Comparison of ENCODE assay signal across 1 cellular context in genomic region chr2:26243643-26244478, GRCh38.
TF ChIP-seq lines count a peak whose summit lies in the region.

No MANE protein-coding gene starts in this region.

TF ChIP-seq in K562, 482 proteins besides CTCF, POLR2A, EP300 and RAD21 (continued from another document):
- TF ChIP-seq MNT (conservative IDR thresholded peaks at IDR 0.05) (no peak), KLF13 (tag; IDR thresholded peaks at IDR 0.05; ENCODE audit: borderline replicate concordance, low read depth) (no peak), KAT7 (CRISPR knock-in tag; IDR thresholded peaks at IDR 0.05; ENCODE audit: borderline replicate concordance) (no peak; the same call in 1 of the 2 replicates), ZNF717 (CRISPR knock-in tag; IDR thresholded peaks at IDR 0.05) (no peak), PHF8 (IDR thresholded peaks at IDR 0.05; ENCODE audit: borderline replicate concordance, low read length) (no peak), BCOR (IDR thresholded peaks at IDR 0.05) (no peak), BRCA1 (IDR thresholded peaks at IDR 0.05) (no peak), BRCA1 (CRISPR knock-in tag; IDR thresholded peaks at IDR 0.05) (no peak), SREBF2 (CRISPR knock-in tag; IDR thresholded peaks at IDR 0.05) (no peak), MLLT1 (IDR thresholded peaks at IDR 0.05) (0 out of 4 replicates have a peak, but pooled peaks of 1 of the 2 experiments have one; percentile 5), NEUROD1 (IDR thresholded peaks at IDR 0.05; ENCODE audit: borderline replicate concordance, low read depth, low read length, partially characterized antibody) (no peak), ZC3H4 (CRISPR knock-in tag; IDR thresholded peaks at IDR 0.05; ENCODE audit: borderline replicate concordance) (no peak), ZNF695 (CRISPR knock-in tag; IDR thresholded peaks at IDR 0.05) (no peak), NFXL1 (CRISPR knock-in tag; IDR thresholded peaks at IDR 0.05) (no peak), ZNF224 (CRISPR knock-in tag; IDR thresholded peaks at IDR 0.05) (no peak), NR1H2 (CRISPR knock-in tag; IDR thresholded peaks at IDR 0.05) (no peak), BMI1 (IDR thresholded peaks at IDR 0.05; ENCODE audit: low read length) (no peak), SFPQ (IDR thresholded peaks at IDR 0.05; ENCODE audit: low read depth, low read length) (no peak), POLR2AphosphoS5 (IDR thresholded peaks at IDR 0.05; ENCODE audit: control insufficient read depth, insufficient read depth, low read depth, low read length) (peak; percentile 13; the same call in 1 of the 2 replicates), MAX (CRISPR knock-in tag; IDR thresholded peaks at IDR 0.05) (peak; percentile 60; the same call in 1 of the 2 replicates), HMGN3 (IDR thresholded peaks at IDR 0.05; ENCODE audit: borderline replicate concordance, extremely low read depth, insufficient read length, low read depth, low read length) (no peak), ZSCAN32 (CRISPR knock-in tag; IDR thresholded peaks at IDR 0.05) (no peak)
- TF ChIP-seq, protein P1, sequence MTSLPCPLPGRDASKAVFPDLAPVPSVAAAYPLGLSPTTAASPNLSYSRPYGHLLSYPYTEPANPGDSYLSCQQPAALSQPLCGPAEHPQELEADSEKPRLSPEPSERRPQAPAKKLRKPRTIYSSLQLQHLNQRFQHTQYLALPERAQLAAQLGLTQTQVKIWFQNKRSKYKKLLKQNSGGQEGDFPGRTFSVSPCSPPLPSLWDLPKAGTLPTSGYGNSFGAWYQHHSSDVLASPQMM (CRISPR knock-in tag; IDR thresholded peaks at IDR 0.05) = no peak
- TF ChIP-seq, protein P2, sequence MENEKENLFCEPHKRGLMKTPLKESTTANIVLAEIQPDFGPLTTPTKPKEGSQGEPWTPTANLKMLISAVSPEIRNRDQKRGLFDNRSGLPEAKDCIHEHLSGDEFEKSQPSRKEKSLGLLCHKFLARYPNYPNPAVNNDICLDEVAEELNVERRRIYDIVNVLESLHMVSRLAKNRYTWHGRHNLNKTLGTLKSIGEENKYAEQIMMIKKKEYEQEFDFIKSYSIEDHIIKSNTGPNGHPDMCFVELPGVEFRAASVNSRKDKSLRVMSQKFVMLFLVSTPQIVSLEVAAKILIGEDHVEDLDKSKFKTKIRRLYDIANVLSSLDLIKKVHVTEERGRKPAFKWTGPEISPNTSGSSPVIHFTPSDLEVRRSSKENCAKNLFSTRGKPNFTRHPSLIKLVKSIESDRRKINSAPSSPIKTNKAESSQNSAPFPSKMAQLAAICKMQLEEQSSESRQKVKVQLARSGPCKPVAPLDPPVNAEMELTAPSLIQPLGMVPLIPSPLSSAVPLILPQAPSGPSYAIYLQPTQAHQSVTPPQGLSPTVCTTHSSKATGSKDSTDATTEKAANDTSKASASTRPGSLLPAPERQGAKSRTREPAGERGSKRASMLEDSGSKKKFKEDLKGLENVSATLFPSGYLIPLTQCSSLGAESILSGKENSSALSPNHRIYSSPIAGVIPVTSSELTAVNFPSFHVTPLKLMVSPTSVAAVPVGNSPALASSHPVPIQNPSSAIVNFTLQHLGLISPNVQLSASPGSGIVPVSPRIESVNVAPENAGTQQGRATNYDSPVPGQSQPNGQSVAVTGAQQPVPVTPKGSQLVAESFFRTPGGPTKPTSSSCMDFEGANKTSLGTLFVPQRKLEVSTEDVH (IDR thresholded peaks at IDR 0.05; ENCODE audit: low read depth, partially characterized antibody) = no peak
- TF ChIP-seq, protein P3, sequence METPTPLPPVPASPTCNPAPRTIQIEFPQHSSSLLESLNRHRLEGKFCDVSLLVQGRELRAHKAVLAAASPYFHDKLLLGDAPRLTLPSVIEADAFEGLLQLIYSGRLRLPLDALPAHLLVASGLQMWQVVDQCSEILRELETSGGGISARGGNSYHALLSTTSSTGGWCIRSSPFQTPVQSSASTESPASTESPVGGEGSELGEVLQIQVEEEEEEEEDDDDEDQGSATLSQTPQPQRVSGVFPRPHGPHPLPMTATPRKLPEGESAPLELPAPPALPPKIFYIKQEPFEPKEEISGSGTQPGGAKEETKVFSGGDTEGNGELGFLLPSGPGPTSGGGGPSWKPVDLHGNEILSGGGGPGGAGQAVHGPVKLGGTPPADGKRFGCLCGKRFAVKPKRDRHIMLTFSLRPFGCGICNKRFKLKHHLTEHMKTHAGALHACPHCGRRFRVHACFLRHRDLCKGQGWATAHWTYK (CRISPR knock-in tag; IDR thresholded peaks at IDR 0.05) = no peak
